6 cellular contexts compared by ENCODE assay signal in the genomic region with DNA sequence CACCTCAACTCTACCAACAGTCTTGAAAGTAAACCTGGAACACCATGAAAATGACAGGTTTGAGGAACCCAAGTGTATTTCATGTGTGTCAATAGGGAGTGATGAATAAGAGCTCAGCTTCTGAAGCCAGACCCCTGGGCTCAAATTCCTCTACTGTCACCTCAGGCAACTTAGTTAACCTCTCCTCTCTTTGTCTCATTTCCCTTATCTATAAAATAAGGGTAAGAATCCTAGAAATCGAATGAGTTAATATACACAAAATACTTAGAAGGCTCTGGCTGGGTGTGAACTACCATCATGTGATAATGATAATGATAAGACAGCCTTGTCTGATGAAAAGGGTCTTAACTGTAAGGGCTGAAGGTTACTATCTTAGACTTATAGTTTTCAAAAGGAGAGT.
"Had no signal": no experiment of that assay in that cellular context is flagged by ENCODE, and none has a peak within 500 bp of the region (broad histone marks: within the 10 kb centered on the region; RNA-seq: fewer than 3 reads in every experiment).

No MANE protein-coding gene starts in this region.

- ATAC-seq: GM12878 had no signal

- FAIRE-seq: G401.6, GM12878, GM12892, GM18507 had no signal

- H3K4me3 ChIP-seq: GM12878 had no signal

- DNase-seq: GDM1, GF-D8 had no signal
